In the genomic region with DNA sequence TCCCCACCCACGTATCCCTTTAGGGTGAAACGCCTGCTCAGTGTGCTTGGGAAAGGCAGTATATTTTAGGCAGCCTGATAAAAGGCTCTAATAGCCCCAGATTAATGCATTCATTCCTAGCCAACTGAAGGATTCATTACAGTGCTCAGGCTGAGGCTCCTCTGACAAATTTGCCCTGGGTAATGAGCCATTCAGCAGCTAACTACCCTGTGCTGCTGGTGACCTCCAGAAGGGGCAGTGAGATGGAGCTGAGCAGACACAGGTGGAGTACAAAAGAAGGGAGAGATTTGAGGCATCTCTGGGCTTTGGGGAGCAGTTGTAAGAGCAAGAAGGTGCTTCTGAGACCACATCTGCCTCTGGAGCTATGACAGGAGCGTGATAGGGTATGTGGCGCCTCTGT, we compare ENCODE assay signal across 22 cellular contexts.
"Had no signal": no experiment of that assay in that cellular context is flagged by ENCODE, and none has a peak within 500 bp of the region (broad histone marks: within the 10 kb centered on the region; RNA-seq: fewer than 3 reads in every experiment).

No MANE protein-coding gene starts in this region.

- ATAC-seq: activated naive CD4-positive, alpha-beta T cell treated with anti-CD3 and anti-CD28 coated beads, Interleukin-2, amount 50 U/mL, for 72 hours; activated T-helper 17 cell treated with anti-CD3 and anti-CD28 coated beads, Interleukin-2, amount 50 U/mL, for 72 hours; gastroesophageal sphincter; heart right ventricle; left lung; natural killer cell; stimulated activated naive CD8-positive, alpha-beta T cell treated with anti-CD3 and anti-CD28 coated beads, Interleukin-15, Interleukin-2, amounts not matched to agents 100 U/mL and 50 U/mL, for 24 hours had no signal

- H3K9me3 ChIP-seq: ascending aorta, breast epithelium, esophagus muscularis mucosa, gastroesophageal sphincter, heart right ventricle, left lung, prostate gland, right atrium auricular region, tibial artery had no signal

- H3K4me3 Mint-ChIP-seq: activated T-cell treated with anti-CD3 and anti-CD28 coated beads, Interleukin-2, amount 50 U/mL, for 24 hours; activated T-helper 17 cell treated with anti-CD3 and anti-CD28 coated beads, Interleukin-2, amount 50 U/mL, for 72 hours; central memory CD8-positive, alpha-beta T cell; mesothelial cell of epicardium; natural killer cell had no signal

- H3K36me3 Mint-ChIP-seq: mesothelial cell of epicardium, natural killer cell had no signal

- H3K36me3 ChIP-seq: ascending aorta, breast epithelium, esophagus muscularis mucosa, gastroesophageal sphincter, heart right ventricle, left lung, ovary, prostate gland, right atrium auricular region, tibial artery had no signal

- H3K4me1 Mint-ChIP-seq: activated T-helper 17 cell treated with anti-CD3 and anti-CD28 coated beads, Interleukin-2, amount 50 U/mL, for 72 hours; central memory CD8-positive, alpha-beta T cell; mesothelial cell of epicardium; natural killer cell had no signal

- DNase-seq: activated CD8-positive, alpha-beta memory T cell treated with anti-CD3 and anti-CD28 coated beads for 24 hours; activated CD8-positive, alpha-beta memory T cell treated with anti-CD3 and anti-CD28 coated beads, Interleukin-2, amount 50 U/mL, for 4 hours; activated T-cell treated with anti-CD3 and anti-CD28 coated beads, Interleukin-2, amount 50 U/mL, for 24 hours; heart right ventricle; kidney; left lung; natural killer cell; ovary; stimulated activated CD4-positive, alpha-beta T cell treated with anti-CD3 and anti-CD28 coated beads, Interleukin-4, amount 100 ng/mL, for 24 hours; stimulated activated naive CD8-positive, alpha-beta T cell treated with anti-CD3 and anti-CD28 coated beads, Interleukin-15, Interleukin-2, amounts not matched to agents 100 U/mL and 50 U/mL, for 24 hours; T-helper 9 cell; tibial artery had no signal

- H3K27me3 Mint-ChIP-seq: central memory CD8-positive, alpha-beta T cell had no signal

- H3K27ac ChIP-seq: ascending aorta, breast epithelium, esophagus muscularis mucosa, gastroesophageal sphincter, heart right ventricle, left lung, ovary, prostate gland, right atrium auricular region, tibial artery had no signal

- H3K27me3 ChIP-seq: ascending aorta, breast epithelium, esophagus muscularis mucosa, gastroesophageal sphincter, left lung, ovary, right atrium auricular region, tibial artery had no signal

- H3K27ac Mint-ChIP-seq: activated naive CD4-positive, alpha-beta T cell treated with anti-CD3 and anti-CD28 coated beads, Interleukin-2, amount 50 U/mL, for 72 hours; activated T-cell treated with anti-CD3 and anti-CD28 coated beads, Interleukin-2, amount 50 U/mL, for 24 hours; activated T-helper 17 cell treated with anti-CD3 and anti-CD28 coated beads, Interleukin-2, amount 50 U/mL, for 72 hours; mesothelial cell of epicardium; natural killer cell had no signal

- H3K4me3 ChIP-seq: ascending aorta, breast epithelium, esophagus muscularis mucosa, gastroesophageal sphincter, heart right ventricle, left lung, ovary, prostate gland, right atrium auricular region, tibial artery had no signal

- H3K4me1 ChIP-seq: ascending aorta, breast epithelium, esophagus muscularis mucosa, gastroesophageal sphincter, heart right ventricle, left lung, prostate gland, right atrium auricular region, tibial artery had no signal

- H3K9me3 Mint-ChIP-seq: activated T-helper 17 cell treated with anti-CD3 and anti-CD28 coated beads, Interleukin-2, amount 50 U/mL, for 72 hours; mesothelial cell of epicardium had no signal
